Comparison of ENCODE assay signal across 8 cellular contexts in genomic region chr1:225428066-225428878, GRCh38. TPM values are rescaled to one million over a fixed set of nuclear protein-coding genes. Genes with fewer than 3 reads are reported as not detected.
DNase-seq lines count a peak whose midpoint lies in the region; ATAC-seq and TF ChIP-seq lines count a peak whose summit lies in the region.

No MANE protein-coding gene starts in this region.

- peak overlapping the region; percentile 96 for H3K27ac ChIP-seq in right cardiac atrium (ENCODE audit: low read length)
- H3K27ac ChIP-seq in rectal smooth muscle tissue (ENCODE audit: low read depth, low read length), result peak overlapping the region; percentile 95
- peak overlapping the region; percentile 93 for H3K27ac ChIP-seq in vagina

- intact Hi-C loops in right cardiac atrium (cut with DNase I), result no loop called here
- intact Hi-C loops in vagina (cut with DNase I), result no loop called here

- no peak for TF ChIP-seq CTCF in vagina (IDR thresholded peaks at IDR 0.05)

- TF ChIP-seq POLR2A in vagina (IDR thresholded peaks at IDR 0.05), result peak in 1 of 2 donors; percentile 85

- peak; percentile 79 for DNase-seq in NCI-H1436 treated with DMSO at 0.1 percent for 48 hours (lab: John Stamatoyannopoulos, UW)
- DNase-seq in T-helper 2 cell, result peak; percentile 83 to 96 (median 88)
- peak; percentile 61 to 97 (median 93) for DNase-seq in anterior cingulate cortex (lab: John Stamatoyannopoulos, UW)
- DNase-seq in right cardiac atrium, result peak; percentile 92 to 97 (median 97)
- DNase-seq in vagina (ENCODE audit: extremely low spot score in 2 of 2), result no peak

- H3K9me3 ChIP-seq in right cardiac atrium (ENCODE audit: control insufficient read depth, low read length) (no peaks in the 10 kb centered on the region), vagina (no peaks in the 10 kb centered on the region)

- ATAC-seq in GM18498 (IDR thresholded peaks at IDR 0.05; ENCODE audit: unreplicated experiment), result peak; percentile 94
- ATAC-seq in HG02852 (IDR thresholded peaks at IDR 0.05; ENCODE audit: unreplicated experiment), result peak; percentile 88
- ATAC-seq in right cardiac atrium, result peak; percentile 96 to 98

- H3K36me3 ChIP-seq in rectal smooth muscle tissue (ENCODE audit: control insufficient read depth, insufficient read depth, low read length), result no peaks in the 10 kb centered on the region
- no peaks in the 10 kb centered on the region for H3K36me3 ChIP-seq in vagina

- under 1% methylated on average over 81 of the region's 81 CpGs for WGBS in right cardiac atrium

- H3K4me1 ChIP-seq in right cardiac atrium (ENCODE audit: control insufficient read depth, insufficient read depth, low read length) (peaks cover 9% of the 10 kb centered on the region), rectal smooth muscle tissue (ENCODE audit: control insufficient read depth, insufficient read depth, low read length) (peaks cover 25% of the 10 kb centered on the region), vagina (peaks cover 34% of the 10 kb centered on the region)

- peak overlapping the region; percentile 91 for H3K9ac ChIP-seq in rectal smooth muscle tissue (ENCODE audit: low read length)

- H3K27me3 ChIP-seq in right cardiac atrium (ENCODE audit: control insufficient read depth, insufficient read depth) (no peaks in the 10 kb centered on the region), rectal smooth muscle tissue (ENCODE audit: control insufficient read depth, insufficient read depth, low read length) (no peaks in the 10 kb centered on the region), vagina (no peaks in the 10 kb centered on the region)

- peak overlapping the region; percentile 86 for H3K4me3 ChIP-seq in right cardiac atrium (ENCODE audit: low read length)
- H3K4me3 ChIP-seq in rectal smooth muscle tissue (ENCODE audit: low read length), result peak overlapping the region; percentile 89
- peak overlapping the region; percentile 94 to 97 for H3K4me3 ChIP-seq in vagina

RNA-seq across cellular contexts. Expression of gene LBR, which starts 0.4 kb away (rescaled TPM):
- total RNA-seq in right cardiac atrium (10 to 100 TPM; 16.6 to 21.6 (median 19.2) TPM), vagina (41.5 TPM)
- 7.8 TPM for polyA plus RNA-seq in right cardiac atrium

Comparison
In these comparisons a context has a peak if more than half of its experiments do, and no peak if none do; other contexts are left out.
1. DNase-seq: peak in NCI-H1436 treated with DMSO at 0.1 percent for 48 hours (single experiment), T-helper 2 cell (5 of 5), anterior cingulate cortex (58 of 58) and right cardiac atrium (3 of 3); none in vagina (0 of 2).
2. Peak in every context shown above with its lines, with median percentiles within 50 percentile points of each other: ATAC-seq, H3K27ac ChIP-seq and H3K4me3 ChIP-seq.